ENCODE assay signal across 9 cellular contexts in the genomic region with DNA sequence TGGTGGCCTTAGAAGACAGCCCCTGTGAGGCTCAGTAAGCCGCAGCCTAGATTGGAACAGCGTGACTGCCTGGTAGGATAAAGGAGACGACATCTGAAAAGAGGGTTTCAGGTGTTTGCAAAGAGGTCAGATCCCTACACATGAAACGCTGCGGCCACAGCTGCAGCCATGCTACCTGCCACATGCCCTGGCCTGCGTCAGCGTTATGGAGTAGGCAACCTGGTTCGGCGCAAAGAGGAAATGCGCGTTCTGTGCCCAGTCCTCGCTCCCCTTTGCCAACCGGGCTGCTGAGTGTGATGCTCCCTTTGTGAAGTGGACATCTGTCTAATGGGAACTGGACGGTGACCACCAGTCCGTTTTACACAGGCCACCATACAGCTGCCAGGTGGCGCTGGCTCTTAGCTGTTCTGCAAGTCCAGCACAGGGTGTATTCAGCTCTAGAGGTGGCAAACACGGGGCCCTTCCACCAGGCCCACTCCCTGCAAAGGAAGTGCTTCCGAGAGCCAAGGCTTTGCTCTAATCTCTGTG.
DNase-seq lines count a peak whose midpoint lies in the region; ATAC-seq and TF ChIP-seq lines count a peak whose summit lies in the region.
"Had no signal": no experiment of that assay in that cellular context is flagged by ENCODE, and none has a peak within 500 bp of the region (broad histone marks: within the 10 kb centered on the region; RNA-seq: fewer than 3 reads in every experiment).

No MANE protein-coding gene starts in this region.

- CTCF ChIA-PET in activated CD4-positive, alpha-beta T cell treated with anti-CD3 and anti-CD28 coated beads, Interleukin-2, amount 10 ng/mL, durations not matched to agents 7 days and 5 days (lab: Charles Lee) = interaction anchor here (0.7 to 4.3 kb wide), 6 partner anchors 13 to 48 kb away, joined by 3 to 40 read pairs (median 6); no protein-coding TSS in a partner anchor

- TF ChIP-seq CTCF in SU-DHL-6 (IDR thresholded peaks at IDR 0.05; ENCODE audit: insufficient read depth, low read length, poor library complexity, severe bottlenecking) (no peak), gastroesophageal sphincter (IDR thresholded peaks at IDR 0.05) (no peak), progenitor cell of endocrine pancreas (IDR thresholded peaks at IDR 0.05; ENCODE audit: unreplicated experiment) (no peak)

- no peak for ATAC-seq in gastroesophageal sphincter
- ATAC-seq in sciatic nerve = no peak

- no peak overlapping the region for H3K4me3 Mint-ChIP-seq in activated CD4-positive, alpha-beta T cell treated with anti-CD3 and anti-CD28 coated beads, Interleukin-2, amount 10 ng/mL, durations not matched to agents 7 days and 5 days
- H3K4me3 Mint-ChIP-seq in progenitor cell of endocrine pancreas (ENCODE audit: low read depth) = no peak overlapping the region

- H3K27ac ChIP-seq in SU-DHL-6 (ENCODE audit: low read depth, low read length) (peak overlapping the region; percentile 29), gastroesophageal sphincter (peak overlapping the region in 3 of 4 donors; percentile 33 to 64 (median 55)), subcutaneous abdominal adipose tissue (ENCODE audit: low read depth, low read length) (peak overlapping the region; percentile 18)

- H3F3A ChIP-seq in SU-DHL-6 (ENCODE audit: insufficient read depth) = peaks cover 4% of the 10 kb centered on the region; the same call in 1 of the 2 replicates

- no peaks in the 10 kb centered on the region for H3K27me3 Mint-ChIP-seq in activated CD4-positive, alpha-beta T cell treated with anti-CD3 and anti-CD28 coated beads, Interleukin-2, amount 10 ng/mL, durations not matched to agents 7 days and 5 days
- peaks cover 82% of the 10 kb centered on the region for H3K27me3 Mint-ChIP-seq in progenitor cell of endocrine pancreas

- H3K27me3 ChIP-seq in SU-DHL-6 (ENCODE audit: low read length) (no peaks in the 10 kb centered on the region), gastroesophageal sphincter (no peaks in the 10 kb centered on the region), subcutaneous abdominal adipose tissue (ENCODE audit: control insufficient read depth in 5 of 5, insufficient read depth in 4 of 5, low read length in 5 of 5) (no peaks in the 10 kb centered on the region)

- WGBS in gastroesophageal sphincter (ENCODE audit: low coverage in 1 of 2), 2 donors = 91 to 93% methylated on average over 7 to 11 of the region's 18 CpGs

- no peaks in the 10 kb centered on the region; the same call in 1 of the 2 replicates for H3K79me2 ChIP-seq in SU-DHL-6 (ENCODE audit: insufficient read depth, low read length)

- peak overlapping the region; percentile 91 for H3K27ac Mint-ChIP-seq in activated CD4-positive, alpha-beta T cell treated with anti-CD3 and anti-CD28 coated beads, Interleukin-2, amount 10 ng/mL, durations not matched to agents 7 days and 5 days
- H3K27ac Mint-ChIP-seq in progenitor cell of endocrine pancreas = no peak overlapping the region

- no peak for TF ChIP-seq EP300 in gastroesophageal sphincter (IDR thresholded peaks at IDR 0.05)

- H3K9me3 ChIP-seq in SU-DHL-6 (ENCODE audit: insufficient read depth, low read length) = no peaks in the 10 kb centered on the region
- H3K9me3 ChIP-seq in gastroesophageal sphincter = no peaks in the 10 kb centered on the region
- no peaks in the 10 kb centered on the region for H3K9me3 ChIP-seq in subcutaneous abdominal adipose tissue (ENCODE audit: control insufficient read depth in 5 of 5, low read length in 5 of 5)

- peaks cover 99% of the 10 kb centered on the region for H3K4me1 Mint-ChIP-seq in activated CD4-positive, alpha-beta T cell treated with anti-CD3 and anti-CD28 coated beads, Interleukin-2, amount 10 ng/mL, durations not matched to agents 7 days and 5 days
- peaks cover 13% of the 10 kb centered on the region for H3K4me1 Mint-ChIP-seq in progenitor cell of endocrine pancreas (ENCODE audit: low read depth)

- peak overlapping the region; percentile 50 for H3K4me2 ChIP-seq in SU-DHL-6 (ENCODE audit: low read depth, low read length, poor library complexity, severe bottlenecking)

- POLR2A ChIA-PET in activated CD4-positive, alpha-beta T cell treated with anti-CD3 and anti-CD28 coated beads, Interleukin-2, amount 10 ng/mL, durations not matched to agents 7 days and 5 days (lab: Charles Lee) = interaction anchor here (0.7 to 5.0 kb wide), 2 partner anchors 12 to 14 kb away, joined by 3 to 29 read pairs; no protein-coding TSS in a partner anchor

- H3K36me3 ChIP-seq in SU-DHL-6 (ENCODE audit: low read length) (no peaks in the 10 kb centered on the region), gastroesophageal sphincter (peaks cover 0 to 68% of the 10 kb centered on the region in 2 donors), subcutaneous abdominal adipose tissue (ENCODE audit: control insufficient read depth in 5 of 5, insufficient read depth in 5 of 5, low read length in 5 of 5) (peaks cover 9 to 23% (median 18%) of the 10 kb centered on the region in 5 donors)

- no peaks in the 10 kb centered on the region for H3K9me2 ChIP-seq in SU-DHL-6 (replicated peaks; ENCODE audit: insufficient read depth, low read length)

- H3K4me3 ChIP-seq in SU-DHL-6 (ENCODE audit: insufficient read depth, low read length, poor library complexity, severe bottlenecking) (peak overlapping the region; percentile 0), gastroesophageal sphincter (no peak overlapping the region), subcutaneous abdominal adipose tissue (ENCODE audit: low read depth in 1 of 5, low read length in 5 of 5) (peak overlapping the region in 1 of 5 donors; percentile 12)

- peak; percentile 52 for DNase-seq in activated CD4-positive, alpha-beta T cell treated with anti-CD3 and anti-CD28 coated beads, Interleukin-2, amount 10 ng/mL, durations not matched to agents 7 days and 5 days
- DNase-seq in activated CD4-positive, alpha-beta T cell treated with anti-CD3 and anti-CD28 coated beads, Interleukin-2, amount 50 U/mL, for 4 hours = no peak
- DNase-seq in 8988T (no peak), progenitor cell of endocrine pancreas (ENCODE audit: low spot score, unreplicated experiment) (no peak), sciatic nerve (ENCODE audit: low spot score) (no peak)
- DNase-seq: cortex of kidney had no signal

- H3K9me3 Mint-ChIP-seq in activated CD4-positive, alpha-beta T cell treated with anti-CD3 and anti-CD28 coated beads, Interleukin-2, amount 10 ng/mL, durations not matched to agents 7 days and 5 days = peaks cover under 1% of the 10 kb centered on the region
- no peaks in the 10 kb centered on the region for H3K9me3 Mint-ChIP-seq in progenitor cell of endocrine pancreas (ENCODE audit: low read depth)

- H3K4me1 ChIP-seq in gastroesophageal sphincter (peaks cover 3 to 96% (median 12%) of the 10 kb centered on the region in 3 donors), subcutaneous abdominal adipose tissue (ENCODE audit: control insufficient read depth in 5 of 5, insufficient read depth in 5 of 5, low read length in 5 of 5) (peaks cover 0 to 52% (median 24%) of the 10 kb centered on the region in 5 donors)

- TF ChIP-seq POLR2A in gastroesophageal sphincter (IDR thresholded peaks at IDR 0.05) = no peak

- H3K9ac ChIP-seq in SU-DHL-6 (ENCODE audit: low read length) = peak overlapping the region; percentile 10; the same call in 1 of the 2 replicates
- H3K9ac ChIP-seq in subcutaneous abdominal adipose tissue (ENCODE audit: low read length in 5 of 5) = peak overlapping the region in 1 of 5 donors; percentile 6

- no peaks in the 10 kb centered on the region for H4K20me1 ChIP-seq in SU-DHL-6 (ENCODE audit: low read depth, low read length)

- H3K36me3 Mint-ChIP-seq in activated CD4-positive, alpha-beta T cell treated with anti-CD3 and anti-CD28 coated beads, Interleukin-2, amount 10 ng/mL, durations not matched to agents 7 days and 5 days (ENCODE audit: low read depth) = peaks cover 96% of the 10 kb centered on the region
- H3K36me3 Mint-ChIP-seq in progenitor cell of endocrine pancreas (ENCODE audit: insufficient read depth) = no peaks in the 10 kb centered on the region

- intact Hi-C loops in sciatic nerve (cut with DNase I) = no loop called here

- no peak overlapping the region for H2AFZ ChIP-seq in SU-DHL-6 (ENCODE audit: low read depth, low read length, severe bottlenecking)
